1 cellular context compared by ENCODE assay signal in the genomic region with DNA sequence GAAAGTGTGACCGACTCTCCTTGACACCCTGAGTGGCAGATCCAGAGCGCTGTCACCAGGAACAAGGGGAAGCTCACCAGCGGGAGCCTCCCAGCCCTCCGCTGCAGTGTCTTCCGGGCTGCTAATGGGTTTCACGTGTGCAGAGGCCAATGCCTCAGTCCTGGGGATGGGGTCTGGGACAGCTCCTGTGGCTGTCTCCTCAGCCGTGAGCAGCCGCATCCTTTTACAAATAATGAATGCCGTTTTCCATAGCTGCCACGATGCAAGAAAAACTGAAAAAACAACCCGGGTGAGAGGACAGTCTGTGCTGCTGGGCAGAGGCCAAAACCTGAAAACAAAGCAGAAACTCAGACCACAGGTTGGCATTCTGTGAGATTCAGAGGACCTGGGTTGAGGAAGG.
TF ChIP-seq lines count a peak whose summit lies in the region.

No MANE protein-coding gene starts in this region.

TF ChIP-seq in SK-N-SH, 30 proteins besides CTCF, POLR2A, EP300 and RAD21 (continued from another document):
- TF ChIP-seq, protein P1, sequence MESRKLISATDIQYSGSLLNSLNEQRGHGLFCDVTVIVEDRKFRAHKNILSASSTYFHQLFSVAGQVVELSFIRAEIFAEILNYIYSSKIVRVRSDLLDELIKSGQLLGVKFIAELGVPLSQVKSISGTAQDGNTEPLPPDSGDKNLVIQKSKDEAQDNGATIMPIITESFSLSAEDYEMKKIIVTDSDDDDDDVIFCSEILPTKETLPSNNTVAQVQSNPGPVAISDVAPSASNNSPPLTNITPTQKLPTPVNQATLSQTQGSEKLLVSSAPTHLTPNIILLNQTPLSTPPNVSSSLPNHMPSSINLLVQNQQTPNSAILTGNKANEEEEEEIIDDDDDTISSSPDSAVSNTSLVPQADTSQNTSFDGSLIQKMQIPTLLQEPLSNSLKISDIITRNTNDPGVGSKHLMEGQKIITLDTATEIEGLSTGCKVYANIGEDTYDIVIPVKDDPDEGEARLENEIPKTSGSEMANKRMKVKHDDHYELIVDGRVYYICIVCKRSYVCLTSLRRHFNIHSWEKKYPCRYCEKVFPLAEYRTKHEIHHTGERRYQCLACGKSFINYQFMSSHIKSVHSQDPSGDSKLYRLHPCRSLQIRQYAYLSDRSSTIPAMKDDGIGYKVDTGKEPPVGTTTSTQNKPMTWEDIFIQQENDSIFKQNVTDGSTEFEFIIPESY (IDR thresholded peaks at IDR 0.05; ENCODE audit: borderline replicate concordance, low read depth) = no peak
- TF ChIP-seq NRF1 (IDR thresholded peaks at IDR 0.05; ENCODE audit: low read depth, low read length) (no peak), REST (IDR thresholded peaks at IDR 0.05; ENCODE audit: low read depth, low read length) (no peak), YY1 (IDR thresholded peaks at IDR 0.05; ENCODE audit: low read depth) (no peak), NFIC (IDR thresholded peaks at IDR 0.05; ENCODE audit: borderline replicate concordance) (no peak), RFX5 (IDR thresholded peaks at IDR 0.05; ENCODE audit: low read length) (no peak), RXRA (IDR thresholded peaks at IDR 0.05; ENCODE audit: borderline replicate concordance, low read depth) (no peak), TEAD4 (IDR thresholded peaks at IDR 0.05; ENCODE audit: borderline replicate concordance, insufficient read depth) (no peak), ELF1 (IDR thresholded peaks at IDR 0.05) (no peak), MAX (IDR thresholded peaks at IDR 0.05; ENCODE audit: low read depth) (no peak), SMC3 (IDR thresholded peaks at IDR 0.05; ENCODE audit: low read depth, low read length) (no peak), MEF2A (IDR thresholded peaks at IDR 0.05; ENCODE audit: borderline replicate concordance, low read depth) (no peak), TCF12 (IDR thresholded peaks at IDR 0.05) (peak; percentile 24; the same call in 1 of the 2 replicates), SIN3A (IDR thresholded peaks at IDR 0.05; ENCODE audit: borderline replicate concordance, low read depth, low read length) (no peak), GATA2 (CRISPR knock-in tag; IDR thresholded peaks at IDR 0.05) (no peak), CHD2 (IDR thresholded peaks at IDR 0.05; ENCODE audit: low read length, partially characterized antibody) (peak; percentile 12), PBX3 (IDR thresholded peaks at IDR 0.05) (no peak), JUND (IDR thresholded peaks at IDR 0.05) (no peak), RCOR1 (IDR thresholded peaks at IDR 0.05; ENCODE audit: low read length) (peak; percentile 58; the same call in 1 of the 2 replicates), MXI1 (IDR thresholded peaks at IDR 0.05; ENCODE audit: low read depth, low read length) (peak; percentile 92)
- TF ChIP-seq, protein P2, sequence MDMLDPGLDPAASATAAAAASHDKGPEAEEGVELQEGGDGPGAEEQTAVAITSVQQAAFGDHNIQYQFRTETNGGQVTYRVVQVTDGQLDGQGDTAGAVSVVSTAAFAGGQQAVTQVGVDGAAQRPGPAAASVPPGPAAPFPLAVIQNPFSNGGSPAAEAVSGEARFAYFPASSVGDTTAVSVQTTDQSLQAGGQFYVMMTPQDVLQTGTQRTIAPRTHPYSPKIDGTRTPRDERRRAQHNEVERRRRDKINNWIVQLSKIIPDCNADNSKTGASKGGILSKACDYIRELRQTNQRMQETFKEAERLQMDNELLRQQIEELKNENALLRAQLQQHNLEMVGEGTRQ (IDR thresholded peaks at IDR 0.05; ENCODE audit: borderline replicate concordance, low read depth, low read length) = no peak
TF ChIP-seq in SK-N-SH: peak in this region for 5.
